In genomic region chr20:44495802-44496481, GRCh38 we compare ENCODE assay signal across 8 cellular contexts. TPM values are rescaled to one million over a fixed set of nuclear protein-coding genes. Genes with fewer than 3 reads are reported as not detected.
DNase-seq lines count a peak whose midpoint lies in the region; ATAC-seq, FAIRE-seq and TF ChIP-seq lines count a peak whose summit lies in the region.

No MANE protein-coding gene starts in this region.

- H3K4me3 ChIP-seq in epithelial cell of proximal tubule (ENCODE audit: low read depth, low read length) = no peak overlapping the region
- no peak overlapping the region for H3K4me3 ChIP-seq in skin epidermis

- H3K27ac ChIP-seq in skin epidermis = peak overlapping the region in 19 of 21 experiments; percentile 21 to 78 (median 62)

- DNase-seq in GM04504 (ENCODE audit: low read depth) (peak; percentile 98), RCC 7860 (ENCODE audit: low spot score) (peak; percentile 100), epithelial cell of proximal tubule (ENCODE audit: low read depth) (peak; percentile 94), GM19239 (ENCODE audit: insufficient read length, low spot score) (no peak)

- peak; percentile 99 for FAIRE-seq in RCC 7860 (lab: Jason Lieb, UNC)
- no peak for FAIRE-seq in GM19239 (lab: Jason Lieb, UNC)

- no peak for ATAC-seq in HG02610 (IDR thresholded peaks at IDR 0.05; ENCODE audit: unreplicated experiment)
- no peak for ATAC-seq in GM21390 (IDR thresholded peaks at IDR 0.05; ENCODE audit: unreplicated experiment)
- no peak for ATAC-seq in GM21528 (IDR thresholded peaks at IDR 0.05; ENCODE audit: low FRiP score, unreplicated experiment)

- no peak for TF ChIP-seq CTCF in epithelial cell of proximal tubule (conservative IDR thresholded peaks at IDR 0.05; ENCODE audit: low read depth, low read length)

RNA-seq across cellular contexts. Expression of gene TTPAL, which starts 20.3 kb away (rescaled TPM):
- total RNA-seq in epithelial cell of proximal tubule = 7.9 and 11.0 TPM in 2 replicates

RNA-seq across cellular contexts. Expression of gene SERINC3, which starts 25.9 kb away (rescaled TPM):
- 36.6 and 43.3 TPM in 2 replicates for total RNA-seq in epithelial cell of proximal tubule
